ENCODE assay signal across 27 cellular contexts in genomic region chr9:87081523-87081922, GRCh38.
"Had no signal": no experiment of that assay in that cellular context is flagged by ENCODE, and none has a peak within 500 bp of the region (broad histone marks: within the 10 kb centered on the region; RNA-seq: fewer than 3 reads in every experiment).

No MANE protein-coding gene starts in this region.

- H3K4me1 ChIP-seq: SJCRH30 had no signal

- H3K27ac ChIP-seq: brain microvascular endothelial cell, SJCRH30, WERI-Rb-1 had no signal

- H3K27me3 ChIP-seq: brain microvascular endothelial cell, SJCRH30 had no signal

- ATAC-seq: activated CD8-positive, alpha-beta T cell treated with anti-CD3 and anti-CD28 coated beads for 36 hours; activated T-cell treated with anti-CD3 and anti-CD28 coated beads, Interleukin-2, amount 50 U/mL, for 72 hours; activated T-helper 17 cell treated with anti-CD3 and anti-CD28 coated beads, Interleukin-2, amount 50 U/mL, for 72 hours; K562; Panc1 had no signal

- H3K4me3 ChIP-seq: K562, SJCRH30, SK-N-MC had no signal

- DNase-seq: activated CD4-positive, alpha-beta T cell treated with anti-CD3 and anti-CD28 coated beads, Interleukin-2, amount 10 ng/mL, durations not matched to agents 24 days and 14 days; activated CD4-positive, alpha-beta T cell treated with anti-CD3 and anti-CD28 coated beads, Interleukin-2, amount 50 U/mL, for 4 hours; activated CD4-positive, CD25-positive, alpha-beta regulatory T cell; activated CD8-positive, alpha-beta T cell treated with anti-CD3 and anti-CD28 coated beads for 36 hours; activated effector memory CD4-positive, alpha-beta T cell treated with anti-CD3 and anti-CD28 coated beads, Interleukin-2, amount 50 U/mL, for 16 hours; activated naive CD4-positive, alpha-beta T cell; activated naive CD4-positive, alpha-beta T cell treated with anti-CD3 and anti-CD28 coated beads, Interleukin-2, amount 50 U/mL, for 16 hours; activated naive CD8-positive, alpha-beta T cell treated with anti-CD3 and anti-CD28 coated beads for 36 hours; activated T-cell treated with anti-CD3 and anti-CD28 coated beads, Interleukin-2, amount 50 U/mL, for 1 hour; activated T-cell treated with anti-CD3 and anti-CD28 coated beads, Interleukin-2, amount 50 U/mL, for 72 hours; amniotic stem cell; aorta; brain microvascular endothelial cell; IMR-90; NCI-H1048; NCI-H1436; NCI-H1694; NCI-H1930; NCI-H2081 treated with DMSO at 0.1 percent for 48 hours; NCI-H524 treated with DMSO at 0.1 percent for 48 hours; T1000; WERI-Rb-1 had no signal

- H3K36me3 ChIP-seq: brain microvascular endothelial cell, SJCRH30, WERI-Rb-1 had no signal
